In genomic region chr3:103613738-103614137, GRCh38 we compare ENCODE assay signal across 19 cellular contexts.
DNase-seq lines count a peak whose midpoint lies in the region; ATAC-seq and TF ChIP-seq lines count a peak whose summit lies in the region.
"Had no signal": no experiment of that assay in that cellular context is flagged by ENCODE, and none has a peak within 500 bp of the region (broad histone marks: within the 10 kb centered on the region; RNA-seq: fewer than 3 reads in every experiment).

No MANE protein-coding gene starts in this region.

- peaks cover 22% of the 10 kb centered on the region for H3K4me1 Mint-ChIP-seq in nephron
- H3K4me1 Mint-ChIP-seq: CD14-positive monocyte; CD4-positive, alpha-beta memory T cell; CD4-positive, CD25-positive, alpha-beta regulatory T cell; CD8-positive, alpha-beta memory T cell had no signal

- no peaks in the 10 kb centered on the region for H3K36me3 ChIP-seq in cardiac muscle cell
- H3K36me3 ChIP-seq: BE2C, BLaER1 had no signal

- no peaks in the 10 kb centered on the region for H3K27me3 Mint-ChIP-seq in nephron (ENCODE audit: low read depth)
- H3K27me3 Mint-ChIP-seq: CD4-positive, alpha-beta memory T cell; CD4-positive, CD25-positive, alpha-beta regulatory T cell; CD8-positive, alpha-beta memory T cell had no signal

- peaks cover 3% of the 10 kb centered on the region for H3K9me3 Mint-ChIP-seq in nephron
- H3K9me3 Mint-ChIP-seq: CD8-positive, alpha-beta memory T cell had no signal

- peak overlapping the region; percentile 2 for H3K27ac ChIP-seq in cardiac muscle cell
- H3K27ac ChIP-seq: BLaER1 had no signal

- no peak overlapping the region for H3K4me3 Mint-ChIP-seq in nephron
- H3K4me3 Mint-ChIP-seq: CD14-positive monocyte; CD4-positive, alpha-beta memory T cell; CD4-positive, CD25-positive, alpha-beta regulatory T cell; CD8-positive, alpha-beta memory T cell had no signal

- TF ChIP-seq CTCF in cardiac muscle cell (IDR thresholded peaks at IDR 0.05; ENCODE audit: low read depth, low read length) = no peak
- no peak for TF ChIP-seq CTCF in nephron (IDR thresholded peaks at IDR 0.05; ENCODE audit: unreplicated experiment in 3 of 3)

- no peaks in the 10 kb centered on the region for H3K9me3 ChIP-seq in cardiac muscle cell (ENCODE audit: low read depth)
- H3K9me3 ChIP-seq: BE2C, Caco-2 had no signal

- DNase-seq in cardiac muscle cell (ENCODE audit: low read depth in 1 of 2, low spot score in 1 of 2) (peak in 1 of 2 donors; percentile 2), left cardiac atrium (no peak), NCI-H69 (lab: John Stamatoyannopoulos, UW) (peak; percentile 8), hepatic stellate cell (ENCODE audit: low spot score) (no peak), anterior cingulate cortex (lab: John Stamatoyannopoulos, UW) (no peak)
- DNase-seq: 8988T; ACHN; BE2C; C1 segment of cervical spinal cord; Caco-2; Calu3; CD4-positive, alpha-beta memory T cell; CD4-positive, CD25-positive, alpha-beta regulatory T cell; CD8-positive, alpha-beta memory T cell; GF-D8 had no signal

- H3K4me3 ChIP-seq in cardiac muscle cell = no peak overlapping the region
- H3K4me3 ChIP-seq: BLaER1 had no signal

- no peaks in the 10 kb centered on the region for H3K36me3 Mint-ChIP-seq in nephron (ENCODE audit: low read depth)
- H3K36me3 Mint-ChIP-seq: CD14-positive monocyte; CD4-positive, alpha-beta memory T cell; CD4-positive, CD25-positive, alpha-beta regulatory T cell; CD8-positive, alpha-beta memory T cell had no signal

- H3K4me1 ChIP-seq in cardiac muscle cell (ENCODE audit: low read depth) = peaks cover 31% of the 10 kb centered on the region
- H3K4me1 ChIP-seq: BLaER1, Caco-2 had no signal

- no peak for ATAC-seq in left cardiac atrium
- no peak for ATAC-seq in HG02981 (IDR thresholded peaks at IDR 0.05; ENCODE audit: unreplicated experiment)

- peak overlapping the region; percentile 18 to 42 (median 21) for H3K27ac Mint-ChIP-seq in nephron
- H3K27ac Mint-ChIP-seq: CD14-positive monocyte; CD4-positive, alpha-beta memory T cell; CD4-positive, CD25-positive, alpha-beta regulatory T cell; CD8-positive, alpha-beta memory T cell had no signal

- no peaks in the 10 kb centered on the region for H3K27me3 ChIP-seq in cardiac muscle cell
- H3K27me3 ChIP-seq: BE2C, BLaER1 had no signal

- intact Hi-C loops in left cardiac atrium (cut with DNase I) = no loop called here
